8 cellular contexts compared by ENCODE assay signal in the genomic region with DNA sequence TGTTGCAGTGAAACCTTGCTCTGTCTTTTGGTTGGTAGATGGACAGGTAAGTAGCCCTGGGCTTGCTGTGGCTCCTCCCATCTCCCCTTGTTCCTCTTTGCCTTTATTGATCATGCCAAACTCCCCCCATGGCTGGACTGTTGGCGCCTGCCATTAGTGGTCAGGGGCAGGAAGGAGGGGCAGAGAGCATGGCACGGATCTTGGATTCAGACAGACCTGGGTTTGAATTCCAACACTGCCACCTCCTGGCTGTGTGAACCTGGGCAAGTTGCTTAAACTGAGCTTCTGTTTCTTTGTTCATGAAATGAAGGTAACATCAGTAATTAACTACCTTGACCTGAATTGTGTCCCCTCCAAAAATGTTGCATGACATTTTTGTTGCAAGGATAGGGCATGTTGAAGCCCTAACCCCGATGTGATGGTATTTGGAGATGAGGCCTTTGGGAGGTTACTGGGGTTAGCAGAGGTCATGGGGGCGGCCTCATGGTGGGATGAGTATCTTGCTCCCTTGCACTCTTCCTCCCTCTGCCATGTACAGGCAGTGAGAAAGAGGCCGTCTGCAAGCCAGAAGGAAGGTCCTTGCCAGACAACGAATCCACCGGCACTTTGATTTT. TPM values are rescaled to one million over a fixed set of nuclear protein-coding genes. Genes with fewer than 3 reads are reported as not detected.
A peak's percentile ranks its signal among the peaks of the same experiment; 100 is the strongest.
DNase-seq lines count a peak whose midpoint lies in the region; ATAC-seq and TF ChIP-seq lines count a peak whose summit lies in the region.

No MANE protein-coding gene starts in this region.

- H3K27ac ChIP-seq in OCI-LY7 (ENCODE audit: low read depth, low read length, poor library complexity, severe bottlenecking) (no peak overlapping the region), esophagus squamous epithelium (no peak overlapping the region)

- WGBS in esophagus squamous epithelium, 2 donors, result 38 to 57% methylated on average over 6 to 7 of the region's 7 CpGs

- BruUV-seq in OCI-LY7 (replicated peaks; lab: Mats Ljungman, UMichigan), result no TSS peak

- intact Hi-C loops in OCI-LY7 (cut with micrococcal nuclease; ENCODE audit: unreplicated experiment), result loop anchor here (1.0 to 10.0 kb wide), 4 partner anchors 110 to 518 kb away; no protein-coding TSS in a partner anchor
- intact Hi-C loops in esophagus squamous epithelium (cut with DNase I), result loop anchor here (5.0 kb wide), 2 partner anchors 253 to 313 kb away; no protein-coding TSS in a partner anchor

- H3K4me2 ChIP-seq in OCI-LY7 (ENCODE audit: low read length), result no peak overlapping the region

- H3K36me3 ChIP-seq in OCI-LY7 (ENCODE audit: insufficient read depth, low read length), result peaks cover 3% of the 10 kb centered on the region; the same call in 1 of the 2 replicates
- no peaks in the 10 kb centered on the region for H3K36me3 ChIP-seq in esophagus squamous epithelium

- POLR2A ChIA-PET in OCI-LY7 (lab: Charles Lee), result interaction anchor here (1.1 kb wide), 1 partner anchor 10 kb away, joined by 3 read pairs; no protein-coding TSS in a partner anchor

- no peaks in the 10 kb centered on the region for H4K20me1 ChIP-seq in OCI-LY7 (ENCODE audit: insufficient read depth, low read length)

- H2AFZ ChIP-seq in OCI-LY7 (ENCODE audit: low read length), result no peak overlapping the region

- no peaks in the 10 kb centered on the region for H3K27me3 ChIP-seq in esophagus squamous epithelium

- no peak for TF ChIP-seq POLR2A in esophagus squamous epithelium (IDR thresholded peaks at IDR 0.05)

- no peaks in the 10 kb centered on the region for H3K9me2 ChIP-seq in OCI-LY7 (ENCODE audit: insufficient read depth, low read length)

- TF ChIP-seq CTCF in OCI-LY7 (conservative IDR thresholded peaks at IDR 0.05; ENCODE audit: low read length) (peak; percentile 80), esophagus squamous epithelium (IDR thresholded peaks at IDR 0.05) (peak; percentile 15 to 75 (median 46))

- H3K4me1 ChIP-seq in OCI-LY7 (ENCODE audit: insufficient read depth, low read length, poor library complexity, severe bottlenecking), result no peaks in the 10 kb centered on the region
- peaks cover 15 to 40% (median 19%) of the 10 kb centered on the region in 3 donors for H3K4me1 ChIP-seq in esophagus squamous epithelium

- peak; percentile 30 for DNase-seq in SKM-1 treated with dmso at 0.1 percent for 144 hours (lab: John Stamatoyannopoulos, UW; ENCODE audit: unreplicated experiment)
- DNase-seq in SKM-1 (lab: John Stamatoyannopoulos, UW; ENCODE audit: unreplicated experiment), result no peak
- peak; percentile 55 for DNase-seq in HuH-7 (ENCODE audit: low spot score)
- DNase-seq in OCI-LY7 (ENCODE audit: low spot score), result peak; percentile 36
- DNase-seq in esophagus squamous epithelium (lab: John Stamatoyannopoulos, UW), result no peak
- peak; percentile 43 for DNase-seq in pulmonary artery endothelial cell (ENCODE audit: low read depth, low spot score)

- H3K4me3 ChIP-seq in OCI-LY7 (ENCODE audit: low read depth, low read length, poor library complexity, severe bottlenecking), result no peak overlapping the region
- no peak overlapping the region for H3K4me3 ChIP-seq in esophagus squamous epithelium

- no peaks in the 10 kb centered on the region for H3K79me2 ChIP-seq in OCI-LY7 (ENCODE audit: insufficient read depth, low read depth, low read length)

- ATAC-seq in HG03571 (IDR thresholded peaks at IDR 0.05; ENCODE audit: unreplicated experiment), result no peak
- no peak for ATAC-seq in HG02970 (IDR thresholded peaks at IDR 0.05; ENCODE audit: low FRiP score, unreplicated experiment)

- no peaks in the 10 kb centered on the region for H3K9me3 ChIP-seq in OCI-LY7 (ENCODE audit: low read length)
- no peaks in the 10 kb centered on the region for H3K9me3 ChIP-seq in esophagus squamous epithelium

- CTCF ChIA-PET in OCI-LY7 (lab: Charles Lee; ENCODE audit: unreplicated experiment), result interaction anchor here (0.6 to 1.1 kb wide), 2 partner anchors 13 to 308 kb away, joined by 3 read pairs; no protein-coding TSS in a partner anchor

RNA-seq across cellular contexts. Expression of gene SLC2A9, which starts 6.0 kb away (rescaled TPM):
- total RNA-seq in OCI-LY7 (2014; rRNA removed; shearing (Covaris generic)), result not detected in 2 replicates
- total RNA-seq in OCI-LY7 (2022) (not detected in 2 replicates), esophagus squamous epithelium (10 to 100 TPM in 2 of 4 donors, 1 to 10 TPM in 2; 8.0 to 18.7 (median 11.5) TPM), pulmonary artery endothelial cell (0.92 and 1.1 TPM in 2 replicates)

Comparison
In these comparisons a context has a peak if more than half of its experiments do, and no peak if none do; other contexts are left out.
1. DNase-seq: peak in SKM-1 treated with dmso at 0.1 percent for 144 hours (single experiment), HuH-7 (single experiment), OCI-LY7 (single experiment) and pulmonary artery endothelial cell (single experiment); none in SKM-1 (single experiment) and esophagus squamous epithelium (single experiment).